19 cellular contexts compared by ENCODE assay signal in genomic region chr10:45080321-45080720, GRCh38.
DNase-seq lines count a peak whose midpoint lies in the region; ATAC-seq and TF ChIP-seq lines count a peak whose summit lies in the region.
"Had no signal": no experiment of that assay in that cellular context is flagged by ENCODE, and none has a peak within 500 bp of the region (broad histone marks: within the 10 kb centered on the region; RNA-seq: fewer than 3 reads in every experiment).

No MANE protein-coding gene starts in this region.

- DNase-seq in left cardiac atrium, result peak; percentile 30
- no peak for DNase-seq in cardiac septum (ENCODE audit: low spot score)
- peak; percentile 6 for DNase-seq in choroid plexus epithelial cell (ENCODE audit: low read depth)
- DNase-seq in thoracic aorta (ENCODE audit: low spot score), result no peak
- DNase-seq in tibial nerve (ENCODE audit: low spot score in 2 of 2), result no peak
- no peak for DNase-seq in COLO829 (ENCODE audit: low spot score)
- no peak for DNase-seq in endodermal cell
- DNase-seq: 8988T; CD4-positive, alpha-beta memory T cell; DMS 273 treated with DMSO at 0.1 percent for 48 hours; DMS53; DND-41; EL; GM23248 had no signal

- no peaks in the 10 kb centered on the region for H3K27me3 ChIP-seq in thoracic aorta (replicated peaks; ENCODE audit: insufficient read depth)
- no peaks in the 10 kb centered on the region for H3K27me3 ChIP-seq in tibial nerve
- no peaks in the 10 kb centered on the region for H3K27me3 ChIP-seq in endodermal cell (ENCODE audit: control insufficient read depth, insufficient read depth, low read length, poor library complexity, severe bottlenecking)
- H3K27me3 ChIP-seq: BLaER1 had no signal

- no peak for TF ChIP-seq CTCF in choroid plexus epithelial cell (conservative IDR thresholded peaks at IDR 0.05; ENCODE audit: low read depth, low read length)
- TF ChIP-seq CTCF in thoracic aorta (IDR thresholded peaks at IDR 0.05), result peak; percentile 34
- no peak for TF ChIP-seq CTCF in tibial nerve (IDR thresholded peaks at IDR 0.05)
- no peak for TF ChIP-seq CTCF in endodermal cell (conservative IDR thresholded peaks at IDR 0.05)

- H3K9me3 ChIP-seq in thoracic aorta, result no peaks in the 10 kb centered on the region
- H3K9me3 ChIP-seq in tibial nerve, result peaks cover 0 to 6% (median 0%) of the 10 kb centered on the region in 4 donors
- H3K9me3 ChIP-seq in endodermal cell (ENCODE audit: control insufficient read depth, low read length), result no peaks in the 10 kb centered on the region
- H3K9me3 ChIP-seq: HAP-1 had no signal

- H3K27me3 Mint-ChIP-seq in endodermal cell (ENCODE audit: insufficient read depth), result no peaks in the 10 kb centered on the region

- no peak overlapping the region for H3K9ac ChIP-seq in endodermal cell (ENCODE audit: extremely low read depth, low read length, poor library complexity, severe bottlenecking)
- H3K9ac ChIP-seq: BLaER1, GM23248 had no signal

- H3K4me1 Mint-ChIP-seq in endodermal cell, result peaks cover 26% of the 10 kb centered on the region
- H3K4me1 Mint-ChIP-seq: CD4-positive, alpha-beta memory T cell had no signal

- 20 to 28% methylated on average over 3 of the region's 3 CpGs for WGBS in tibial nerve, 2 donors
- 88 to 93% methylated on average over 1 to 3 of the region's 3 CpGs for WGBS in endodermal cell (ENCODE audit: insufficient coverage in 1 of 2, insufficient read length in 1 of 2), 2 experiments

- H3K27ac ChIP-seq in thoracic aorta (no peak overlapping the region), tibial nerve (no peak overlapping the region), endodermal cell (ENCODE audit: low read depth, low read length) (no peak overlapping the region)
- H3K27ac ChIP-seq: BLaER1, GM23248, HL-60 had no signal

- no peaks in the 10 kb centered on the region for H3K36me3 ChIP-seq in thoracic aorta
- H3K36me3 ChIP-seq in tibial nerve, result no peaks in the 10 kb centered on the region
- no peaks in the 10 kb centered on the region for H3K36me3 ChIP-seq in endodermal cell (ENCODE audit: control insufficient read depth, insufficient read depth, low read length)
- H3K36me3 ChIP-seq: BLaER1, HAP-1 had no signal

- H3K9me3 Mint-ChIP-seq in endodermal cell, result no peaks in the 10 kb centered on the region

- intact Hi-C loops in left cardiac atrium (cut with DNase I), result no loop called here
- intact Hi-C loops in cardiac septum (cut with DNase I), result no loop called here

- no peak for TF ChIP-seq EP300 in tibial nerve (IDR thresholded peaks at IDR 0.05)

- ATAC-seq in left cardiac atrium, result peak; percentile 30 to 68
- ATAC-seq in thoracic aorta (ENCODE audit: insufficient number of reproducible peaks, low FRiP score, low read depth), result no peak
- ATAC-seq: GM12878 had no signal

- H3K4me3 ChIP-seq in choroid plexus epithelial cell (ENCODE audit: low read depth, low read length) (no peak overlapping the region), thoracic aorta (no peak overlapping the region), tibial nerve (no peak overlapping the region), endodermal cell (ENCODE audit: low read length) (no peak overlapping the region)
- H3K4me3 ChIP-seq: BLaER1, GM12878, GM23248, HAP-1 had no signal

- H3K4me1 ChIP-seq in thoracic aorta (ENCODE audit: control insufficient read depth in 1 of 2, low read depth in 2 of 2) (peaks cover 9 to 28% of the 10 kb centered on the region in 2 donors), tibial nerve (no peaks in the 10 kb centered on the region), endodermal cell (ENCODE audit: control insufficient read depth, insufficient read depth, low read length) (peaks cover 14% of the 10 kb centered on the region)

- H3K4me3 Mint-ChIP-seq in endodermal cell, result no peak overlapping the region
- H3K4me3 Mint-ChIP-seq: CD14-positive monocyte; CD4-positive, alpha-beta memory T cell had no signal

- no peak overlapping the region for H3K27ac Mint-ChIP-seq in endodermal cell
- H3K27ac Mint-ChIP-seq: CD14-positive monocyte; CD4-positive, alpha-beta memory T cell had no signal

- no peak for TF ChIP-seq POLR2A in tibial nerve (IDR thresholded peaks at IDR 0.05)

- no peaks in the 10 kb centered on the region for H3K36me3 Mint-ChIP-seq in endodermal cell (ENCODE audit: low read depth)
- H3K36me3 Mint-ChIP-seq: CD14-positive monocyte; CD4-positive, alpha-beta memory T cell had no signal

Comparison
In these comparisons a context has a peak if more than half of its experiments do, and no peak if none do; other contexts are left out.
1. DNase-seq: peak in left cardiac atrium (single experiment) and choroid plexus epithelial cell (single experiment); none in cardiac septum (single experiment), thoracic aorta (single experiment), tibial nerve (0 of 2), COLO829 (single experiment) and endodermal cell (single experiment).